Comparison of ENCODE assay signal across 22 cellular contexts in the genomic region with DNA sequence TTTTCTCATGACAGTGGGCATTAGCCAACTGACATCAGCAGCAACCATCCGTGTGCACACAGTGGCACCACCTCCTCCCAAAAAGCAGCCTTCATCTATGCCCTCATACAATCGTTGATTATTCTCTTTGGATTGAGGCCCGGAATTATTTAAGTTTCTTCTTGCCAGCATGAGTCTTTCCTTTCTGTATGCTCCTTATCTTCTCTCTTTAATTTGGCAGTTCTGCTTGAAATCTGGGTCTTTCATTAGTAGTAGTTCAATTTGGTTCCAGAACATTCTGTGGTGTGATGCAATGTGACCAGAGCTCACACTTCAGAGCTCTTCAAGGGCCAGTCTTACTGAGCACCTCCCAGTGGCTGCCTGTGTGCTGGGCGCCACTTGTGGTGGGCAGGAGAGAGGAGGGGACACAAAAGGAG. TPM values are rescaled to one million over a fixed set of nuclear protein-coding genes. Genes with fewer than 3 reads are reported as not detected.
DNase-seq lines count a peak whose midpoint lies in the region; ATAC-seq, FAIRE-seq and TF ChIP-seq lines count a peak whose summit lies in the region.
"Had no signal": no experiment of that assay in that cellular context is flagged by ENCODE, and none has a peak within 500 bp of the region (broad histone marks: within the 10 kb centered on the region; RNA-seq: fewer than 3 reads in every experiment).

No MANE protein-coding gene starts in this region.

- H3K9me1 ChIP-seq in K562 (ENCODE audit: control insufficient read depth, insufficient read depth, low read length): no peaks in the 10 kb centered on the region

- no peaks in the 10 kb centered on the region for H3K79me2 ChIP-seq in K562 (ENCODE audit: control insufficient read depth, insufficient read depth, low read length)

- peak; percentile 35; the same call in 2 of the 3 replicates for ATAC-seq in K562
- ATAC-seq in left lobe of liver: peak; percentile 47
- ATAC-seq: left colon, pancreas had no signal

- intact Hi-C loops in K562 (cut with micrococcal nuclease): no loop called here
- intact Hi-C loops in posterior vena cava (cut with DNase I): no loop called here

- H3K4me1 ChIP-seq in K562 (replicated peaks in 1 of 2; ENCODE audit: control insufficient read depth in 2 of 2, insufficient read depth in 2 of 2, low read length in 2 of 2) (peaks cover 6 to 14% of the 10 kb centered on the region in 2 experiments), skeletal muscle tissue (ENCODE audit: control insufficient read depth in 3 of 3, insufficient read depth in 3 of 3, low read length in 3 of 3) (peaks cover 26 to 58% (median 42%) of the 10 kb centered on the region in 3 donors)
- H3K4me1 ChIP-seq: pancreas had no signal

- no peak overlapping the region for H3K4me2 ChIP-seq in K562 (ENCODE audit: insufficient read depth, low read length)

- DNase-seq in NCI-H446 treated with DMSO at 0.1 percent for 48 hours (lab: John Stamatoyannopoulos, UW) (peak; percentile 47), K562 (ENCODE audit: extremely low read depth in 1 of 4, low spot score in 3 of 4) (no peak), left lobe of liver (ENCODE audit: low spot score) (peak; percentile 64), posterior vena cava (ENCODE audit: low spot score) (no peak), islet precursor cell (no peak), NOMO-1 treated with dmso at 0.1 percent for 144 hours (lab: John Stamatoyannopoulos, UW; ENCODE audit: unreplicated experiment) (no peak)
- DNase-seq: activated CD4-positive, alpha-beta memory T cell treated with anti-CD3 and anti-CD28 coated beads, Interleukin-2, amount 10 ng/mL, durations not matched to agents 7 days and 5 days; activated T-cell treated with anti-CD3 and anti-CD28 coated beads, Interleukin-2, amount 50 U/mL, for 24 hours; effector memory CD4-positive, alpha-beta T cell; KBM-7; left colon; NCI-H1092; NCI-H2107; NCI-H774; pancreas; small intestine; tibial artery had no signal

- CTCF ChIA-PET in K562 (lab: Yijun Ruan, JAX; ENCODE audit: low intra/inter-chr PET ratio): no interaction called here

- no peak overlapping the region for H3K4me3 ChIP-seq in K562
- H3K4me3 ChIP-seq in skeletal muscle tissue (ENCODE audit: low read length in 3 of 3): no peak overlapping the region
- H3K4me3 ChIP-seq: pancreas, tibial artery had no signal

- H3K36me3 ChIP-seq in K562 (ENCODE audit: control insufficient read depth, insufficient read depth, low read length) (no peaks in the 10 kb centered on the region), skeletal muscle tissue (ENCODE audit: control insufficient read depth in 3 of 3, insufficient read depth in 3 of 3, low read length in 3 of 3) (no peaks in the 10 kb centered on the region)
- H3K36me3 ChIP-seq: pancreas, tibial artery had no signal

- FAIRE-seq in K562 (lab: Jason Lieb, UNC): no peak
- FAIRE-seq: bronchial epithelial cell, H54, pancreas, small intestine had no signal

- no TSS peak for BruUV-seq in K562 (replicated peaks; lab: Mats Ljungman, UMichigan)

- H3K27me3 ChIP-seq in K562 (ENCODE audit: control insufficient read depth in 2 of 2, insufficient read depth in 2 of 2, low read length in 2 of 2) (peaks cover 36 to 45% of the 10 kb centered on the region in 2 experiments; a peak in 4 of 5 replicates), skeletal muscle tissue (ENCODE audit: control insufficient read depth in 3 of 3, insufficient read depth in 3 of 3, low read length in 3 of 3) (peaks cover 0 to 5% (median 0%) of the 10 kb centered on the region in 3 donors)
- H3K27me3 ChIP-seq: pancreas had no signal

- H3K27ac ChIP-seq in K562 (ENCODE audit: extremely low read depth, low read depth, low read length) (no peak overlapping the region), skeletal muscle tissue (ENCODE audit: low read depth, low read length) (peak overlapping the region; percentile 20)
- H3K27ac ChIP-seq: pancreas, RWPE1, tibial artery, VCaP had no signal

- H3K9me3 ChIP-seq in K562 (replicated peaks; ENCODE audit: control insufficient read depth, insufficient read depth, low read depth, low read length) (no peaks in the 10 kb centered on the region), skeletal muscle tissue (ENCODE audit: control insufficient read depth in 3 of 3, low read length in 3 of 3) (no peaks in the 10 kb centered on the region)
- H3K9me3 ChIP-seq: pancreas, tibial artery had no signal

- 54% methylated on average over 4 of the region's 4 CpGs for WGBS in K562 (ENCODE audit: insufficient coverage, low coverage, missing lambda C conversion rate)

- TF ChIP-seq RAD21 in K562 (CRISPR knock-in tag; conservative IDR thresholded peaks at IDR 0.05 in 1 of 2, IDR thresholded peaks at IDR 0.05 in 1 of 2): no peak

- no peak for TF ChIP-seq POLR2A in K562 (conservative IDR thresholded peaks at IDR 0.05)

- H4K20me1 ChIP-seq in K562 (replicated peaks; ENCODE audit: control insufficient read depth, insufficient read depth, low read length): no peaks in the 10 kb centered on the region; the same call in 1 of the 2 replicates

- H3K9ac ChIP-seq in K562 (ENCODE audit: insufficient read depth in 1 of 2, low read depth in 2 of 2, low read length in 2 of 2): no peak overlapping the region
- H3K9ac ChIP-seq in skeletal muscle tissue (ENCODE audit: low read depth in 1 of 3, low read length in 3 of 3): peak overlapping the region in 1 of 3 donors; percentile 41

- H2AFZ ChIP-seq in K562 (ENCODE audit: low read depth, low read length): no peak overlapping the region

- TF ChIP-seq CTCF in K562 (IDR thresholded peaks at IDR 0.05 in 2 of 3, conservative IDR thresholded peaks at IDR 0.05 in 1 of 3; ENCODE audit: insufficient read depth in 2 of 3, low read depth in 1 of 3, low read length in 3 of 3): no peak

- in situ Hi-C loops in K562 (cut with MboI): no loop called here

- TF ChIP-seq EP300 in K562 (IDR thresholded peaks at IDR 0.05; ENCODE audit: low read length): no peak

- POLR2A ChIA-PET in K562 (lab: Yijun Ruan, JAX): no interaction called here

TF ChIP-seq in K562, 482 proteins besides CTCF, POLR2A, EP300 and RAD21 (continues in another document):
- TF ChIP-seq SMC3 (conservative IDR thresholded peaks at IDR 0.05; ENCODE audit: insufficient read depth, low read depth, low read length) (no peak), ZNF143 (CRISPR knock-in tag; IDR thresholded peaks at IDR 0.05) (no peak), CSDE1 (IDR thresholded peaks at IDR 0.05) (no peak), GATA2 (CRISPR knock-in tag; IDR thresholded peaks at IDR 0.05) (no peak)
- TF ChIP-seq, protein P1, sequence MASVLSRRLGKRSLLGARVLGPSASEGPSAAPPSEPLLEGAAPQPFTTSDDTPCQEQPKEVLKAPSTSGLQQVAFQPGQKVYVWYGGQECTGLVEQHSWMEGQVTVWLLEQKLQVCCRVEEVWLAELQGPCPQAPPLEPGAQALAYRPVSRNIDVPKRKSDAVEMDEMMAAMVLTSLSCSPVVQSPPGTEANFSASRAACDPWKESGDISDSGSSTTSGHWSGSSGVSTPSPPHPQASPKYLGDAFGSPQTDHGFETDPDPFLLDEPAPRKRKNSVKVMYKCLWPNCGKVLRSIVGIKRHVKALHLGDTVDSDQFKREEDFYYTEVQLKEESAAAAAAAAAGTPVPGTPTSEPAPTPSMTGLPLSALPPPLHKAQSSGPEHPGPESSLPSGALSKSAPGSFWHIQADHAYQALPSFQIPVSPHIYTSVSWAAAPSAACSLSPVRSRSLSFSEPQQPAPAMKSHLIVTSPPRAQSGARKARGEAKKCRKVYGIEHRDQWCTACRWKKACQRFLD (CRISPR knock-in tag; IDR thresholded peaks at IDR 0.05): no peak

RNA-seq across cellular contexts. Expression of a gene that starts 52.2 kb away (rescaled TPM):
- 1.4 TPM in 1 of 2 replicates, not detected in the other for total RNA-seq in K562 (2011; cell fraction: chromatin; rRNA removed; ENCODE audit: low replicate concordance)
- total RNA-seq in K562 (2011; cell fraction: nucleolus; rRNA removed): not detected in 2 replicates
- not detected in 2 replicates for total RNA-seq in K562 (2011; cell fraction: nucleoplasm; rRNA removed)
- total RNA-seq in K562 (2014; rRNA removed) (not detected in 2 replicates), K562 (2014; rRNA removed; fragmentation: Illumina TruSeq; extraction: Trizol) (not detected in 2 replicates), K562 (2015; rRNA removed; fragmentation: Illumina TruSeq; extraction: Trizol) (not detected in 2 replicates), K562 (2021) (not detected in 2 replicates), left lobe of liver (not detected), skeletal muscle tissue (not detected), posterior vena cava (not detected)
- polyA plus RNA-seq in K562 (2011; rRNA removed) (not detected in 2 replicates), K562 (2014; fragmentation: Illumina TruSeq; extraction: Trizol) (not detected in 2 replicates), K562 (2014; fragmentation: Nextera tagmentation; extraction: Ambion mirVana) (not detected), K562 (2014; rRNA removed) (not detected in 2 replicates)
- polyA plus RNA-seq in K562 (2011; cell fraction: cytosol; rRNA removed): not detected in 2 replicates
- polyA plus RNA-seq in K562 (2011; cell fraction: nucleus; rRNA removed): not detected in 2 replicates
- polyA plus RNA-seq in K562 (2012): not detected in 2 replicates
- 0.70 TPM in 1 of 2 replicates, not detected in the other for polyA minus RNA-seq in K562 (2011; rRNA and poly(A)+ RNA removed)
- not detected in 2 replicates for polyA minus RNA-seq in K562 (2011; cell fraction: cytosol; rRNA and poly(A)+ RNA removed)
- not detected in 2 replicates for polyA minus RNA-seq in K562 (2011; cell fraction: nucleus; rRNA and poly(A)+ RNA removed)
- total RNA-seq: activated CD4-positive, alpha-beta memory T cell treated with anti-CD3 and anti-CD28 coated beads, Interleukin-2, amount 10 ng/mL, durations not matched to agents 7 days and 5 days; bronchial epithelial cell; left colon; pancreas had no signal
- polyA plus RNA-seq: pancreas, small intestine had no signal

RNA-seq across cellular contexts. Expression of a gene that starts 52.5 kb away (rescaled TPM):
- 2.1 and 2.2 TPM in 2 replicates for total RNA-seq in K562 (2011; cell fraction: chromatin; rRNA removed; ENCODE audit: low replicate concordance)
- total RNA-seq in K562 (2011; cell fraction: nucleolus; rRNA removed): 0.92 and 1.2 TPM in 2 replicates
- total RNA-seq in K562 (2011; cell fraction: nucleoplasm; rRNA removed): 1.1 and 1.5 TPM in 2 replicates
- total RNA-seq in K562 (2014; rRNA removed) (0.45 and 0.54 TPM in 2 replicates), K562 (2014; rRNA removed; fragmentation: Illumina TruSeq; extraction: Trizol) (0.16 and 0.18 TPM in 2 replicates), K562 (2015; rRNA removed; fragmentation: Illumina TruSeq; extraction: Trizol) (0.29 and 0.49 TPM in 2 replicates), K562 (2021) (0.83 and 1.1 TPM in 2 replicates), left lobe of liver (0.83 TPM), skeletal muscle tissue (4.7 TPM), posterior vena cava (1 to 10 TPM; 4.4 to 5.7 TPM)
- polyA plus RNA-seq in K562 (2011; rRNA removed) (0.31 and 0.36 TPM in 2 replicates), K562 (2014; fragmentation: Illumina TruSeq; extraction: Trizol) (0.58 and 1.1 TPM in 2 replicates), K562 (2014; fragmentation: Nextera tagmentation; extraction: Ambion mirVana) (under 1 TPM; 0.04 to 0.14 TPM), K562 (2014; rRNA removed) (0.45 and 0.90 TPM in 2 replicates)
- polyA plus RNA-seq in K562 (2011; cell fraction: cytosol; rRNA removed): 0.15 and 0.31 TPM in 2 replicates
- polyA plus RNA-seq in K562 (2011; cell fraction: nucleus; rRNA removed): 0.32 and 0.47 TPM in 2 replicates
- 1.9 and 4.6 TPM in 2 replicates for polyA plus RNA-seq in K562 (2012)
- 0.35 and 0.42 TPM in 2 replicates for polyA minus RNA-seq in K562 (2011; rRNA and poly(A)+ RNA removed)
- polyA minus RNA-seq in K562 (2011; cell fraction: cytosol; rRNA and poly(A)+ RNA removed): 0.36 and 0.86 TPM in 2 replicates
- polyA minus RNA-seq in K562 (2011; cell fraction: nucleus; rRNA and poly(A)+ RNA removed): 0.40 and 0.44 TPM in 2 replicates

Comparison
In these comparisons a context has a peak if more than half of its experiments do, and no peak if none do; other contexts are left out.
1. DNase-seq: peak in NCI-H446 treated with DMSO at 0.1 percent for 48 hours (single experiment) and left lobe of liver (single experiment); none in K562 (0 of 4), posterior vena cava (single experiment), islet precursor cell (single experiment) and NOMO-1 treated with dmso at 0.1 percent for 144 hours (single experiment).